In the genomic region with DNA sequence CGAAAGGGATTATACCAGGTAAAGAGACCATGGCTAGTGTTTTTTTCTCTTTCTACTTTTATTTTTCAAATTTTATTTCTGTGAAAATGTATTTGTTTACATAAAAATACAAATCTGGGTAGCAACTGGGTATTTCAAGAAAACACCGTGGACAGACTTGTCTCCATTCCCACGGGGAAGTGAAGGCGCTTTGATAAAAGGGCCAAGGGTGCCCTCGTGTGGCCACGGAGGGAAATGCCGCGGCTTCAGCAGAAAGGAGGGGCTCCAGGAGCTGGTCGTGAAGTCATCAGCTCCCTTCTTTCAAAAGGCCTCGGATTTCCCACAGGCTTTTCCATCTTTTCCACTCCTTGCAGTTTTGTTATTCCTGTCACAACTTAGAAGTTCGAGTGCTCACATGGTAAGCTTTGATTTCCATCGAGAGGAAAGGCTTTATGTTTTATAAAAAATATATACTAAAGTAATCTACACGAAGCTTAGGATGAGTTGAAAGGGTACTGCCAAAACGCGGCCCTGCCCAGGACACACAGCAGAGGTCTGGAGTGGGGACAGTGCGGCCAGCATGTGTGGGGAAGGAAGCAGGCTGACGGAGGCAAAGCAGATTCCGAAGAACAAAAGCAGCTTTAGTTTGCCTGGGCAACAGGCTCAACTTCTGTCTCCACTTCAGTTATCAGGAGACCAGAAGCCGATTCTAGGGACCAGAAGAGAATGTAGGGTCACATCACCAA, we compare ENCODE assay signal across 8 cellular contexts. TPM values are rescaled to one million over a fixed set of nuclear protein-coding genes. Genes with fewer than 3 reads are reported as not detected.
DNase-seq lines count a peak whose midpoint lies in the region; ATAC-seq and TF ChIP-seq lines count a peak whose summit lies in the region.

No MANE protein-coding gene starts in this region.

- ATAC-seq in lung (ENCODE audit: insufficient read depth, low FRiP score) (peak; percentile 82), GM21447 (IDR thresholded peaks at IDR 0.05; ENCODE audit: unreplicated experiment) (no peak)

- H3K36me3 ChIP-seq in H7 (replicated peaks; ENCODE audit: control insufficient read depth, insufficient read depth, low read length) (peaks cover 19% of the 10 kb centered on the region), lung (ENCODE audit: control insufficient read depth in 2 of 2, insufficient read depth in 2 of 2, low read length in 2 of 2) (peaks cover 4 to 23% of the 10 kb centered on the region in 2 donors)

- no peaks in the 10 kb centered on the region for H3K9me3 ChIP-seq in lung (ENCODE audit: control insufficient read depth in 2 of 2, insufficient read depth in 1 of 2, low read length in 1 of 2)

- peak; percentile 99 for TF ChIP-seq CTCF in lung (IDR thresholded peaks at IDR 0.05; ENCODE audit: control extremely low read depth, extremely low read depth)

- WGBS in lung, 2 donors: 35% methylated on average over 19 of the region's 19 CpGs

- H3K27me3 ChIP-seq in H7 (ENCODE audit: control insufficient read depth, insufficient read depth, low read length) (no peaks in the 10 kb centered on the region), lung (ENCODE audit: control insufficient read depth, insufficient read depth) (no peaks in the 10 kb centered on the region)

- DNase-seq in AG08396 (ENCODE audit: low spot score) (peak; percentile 86), H7 (peak; percentile 92), NCI-H69 (lab: John Stamatoyannopoulos, UW) (peak; percentile 72), dermis microvascular lymphatic vessel endothelial cell (ENCODE audit: low read depth in 2 of 2) (peak; percentile 59 to 86), lung (ENCODE audit: low spot score) (peak; percentile 88)
- DNase-seq in activated CD4-positive, alpha-beta T cell treated with anti-CD3 and anti-CD28 coated beads, Interleukin-2, amount 50 U/mL, for 48 hours: peak; percentile 90 to 92
- DNase-seq in stimulated activated CD4-positive, alpha-beta T cell treated with anti-CD3 and anti-CD28 coated beads, TNF-alpha, amount 100 ng/mL, for 24 hours (ENCODE audit: low read depth in 3 of 3): peak; percentile 73 to 84 (median 74)

- H3K27ac ChIP-seq in lung (ENCODE audit: low read depth in 1 of 2, low read length in 1 of 2): no peak overlapping the region

- H3K4me3 ChIP-seq in H7 (ENCODE audit: insufficient read depth, low read depth, low read length) (no peak overlapping the region), lung (no peak overlapping the region)

- peaks cover 0 to 3% of the 10 kb centered on the region in 2 donors for H3K4me1 ChIP-seq in lung (ENCODE audit: control insufficient read depth in 2 of 2, insufficient read depth in 2 of 2, low read length in 2 of 2)

RNA-seq across cellular contexts. Expression of a gene that starts 15.3 kb away (rescaled TPM):
- total RNA-seq in H7 (2014; rRNA removed; shearing (Covaris generic)): 9.0 and 13.4 TPM in 2 replicates
- total RNA-seq in dermis microvascular lymphatic vessel endothelial cell (2.4 and 3.5 TPM in 2 replicates), lung (10 to 100 TPM; 10.2 to 47.0 TPM)
- 10 to 100 TPM; 11.5 to 18.1 TPM for polyA plus RNA-seq in lung
